1 cellular context compared by ENCODE assay signal in the genomic region with DNA sequence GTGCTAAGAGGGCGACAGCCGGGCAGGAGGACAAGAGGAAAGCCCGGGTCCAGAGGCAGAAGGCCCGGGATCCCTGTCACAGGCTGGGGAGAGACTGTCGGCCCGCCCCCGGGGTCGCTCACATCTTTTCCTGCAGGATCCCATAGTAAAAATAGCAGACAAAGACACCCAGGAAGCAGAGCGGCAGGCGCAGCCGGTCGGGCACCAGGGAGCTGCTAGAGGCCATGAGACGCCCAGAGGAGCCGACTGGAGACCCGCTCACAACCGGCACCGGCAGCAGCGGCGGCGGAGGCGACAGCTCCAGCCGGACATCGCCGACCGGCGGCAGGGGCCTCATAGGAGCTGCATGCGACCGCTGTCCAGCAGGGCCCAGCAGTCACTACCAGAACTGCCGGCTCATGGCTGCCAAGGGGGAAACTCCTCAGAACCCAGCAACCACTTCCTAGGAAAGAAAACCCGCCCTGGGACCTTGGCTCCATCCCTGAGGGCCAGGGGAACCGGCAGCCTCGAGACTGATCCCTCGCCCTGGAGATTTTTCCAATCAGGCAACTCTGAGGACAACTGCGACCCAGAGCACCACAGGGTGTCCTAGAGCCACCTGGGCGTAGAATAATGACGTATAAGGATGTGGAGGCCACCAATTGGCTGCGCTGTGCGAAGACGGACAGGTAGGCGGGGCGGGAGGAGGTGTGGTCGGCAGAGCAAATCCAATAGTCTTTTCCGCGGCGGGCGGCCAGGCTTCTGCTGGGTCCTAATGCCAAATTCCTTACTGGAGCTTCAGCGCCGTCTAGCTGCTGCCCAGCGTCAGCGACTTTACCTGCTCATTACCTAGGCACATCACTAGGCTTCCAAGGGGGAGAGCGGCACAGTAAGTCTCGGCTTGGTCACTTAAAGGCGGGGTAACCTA.
TF ChIP-seq lines count a peak whose summit lies in the region.

A gene with protein sequence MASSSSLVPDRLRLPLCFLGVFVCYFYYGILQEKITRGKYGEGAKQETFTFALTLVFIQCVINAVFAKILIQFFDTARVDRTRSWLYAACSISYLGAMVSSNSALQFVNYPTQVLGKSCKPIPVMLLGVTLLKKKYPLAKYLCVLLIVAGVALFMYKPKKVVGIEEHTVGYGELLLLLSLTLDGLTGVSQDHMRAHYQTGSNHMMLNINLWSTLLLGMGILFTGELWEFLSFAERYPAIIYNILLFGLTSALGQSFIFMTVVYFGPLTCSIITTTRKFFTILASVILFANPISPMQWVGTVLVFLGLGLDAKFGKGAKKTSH (minus strand): TSS at position 357 of the 907 bp plus-strand sequence. CDS start 131 bp downstream, at position 226.

TF ChIP-seq in K562, 482 proteins besides CTCF, POLR2A, EP300 and RAD21 (continued from another document and continues in another):
- TF ChIP-seq, protein P1, sequence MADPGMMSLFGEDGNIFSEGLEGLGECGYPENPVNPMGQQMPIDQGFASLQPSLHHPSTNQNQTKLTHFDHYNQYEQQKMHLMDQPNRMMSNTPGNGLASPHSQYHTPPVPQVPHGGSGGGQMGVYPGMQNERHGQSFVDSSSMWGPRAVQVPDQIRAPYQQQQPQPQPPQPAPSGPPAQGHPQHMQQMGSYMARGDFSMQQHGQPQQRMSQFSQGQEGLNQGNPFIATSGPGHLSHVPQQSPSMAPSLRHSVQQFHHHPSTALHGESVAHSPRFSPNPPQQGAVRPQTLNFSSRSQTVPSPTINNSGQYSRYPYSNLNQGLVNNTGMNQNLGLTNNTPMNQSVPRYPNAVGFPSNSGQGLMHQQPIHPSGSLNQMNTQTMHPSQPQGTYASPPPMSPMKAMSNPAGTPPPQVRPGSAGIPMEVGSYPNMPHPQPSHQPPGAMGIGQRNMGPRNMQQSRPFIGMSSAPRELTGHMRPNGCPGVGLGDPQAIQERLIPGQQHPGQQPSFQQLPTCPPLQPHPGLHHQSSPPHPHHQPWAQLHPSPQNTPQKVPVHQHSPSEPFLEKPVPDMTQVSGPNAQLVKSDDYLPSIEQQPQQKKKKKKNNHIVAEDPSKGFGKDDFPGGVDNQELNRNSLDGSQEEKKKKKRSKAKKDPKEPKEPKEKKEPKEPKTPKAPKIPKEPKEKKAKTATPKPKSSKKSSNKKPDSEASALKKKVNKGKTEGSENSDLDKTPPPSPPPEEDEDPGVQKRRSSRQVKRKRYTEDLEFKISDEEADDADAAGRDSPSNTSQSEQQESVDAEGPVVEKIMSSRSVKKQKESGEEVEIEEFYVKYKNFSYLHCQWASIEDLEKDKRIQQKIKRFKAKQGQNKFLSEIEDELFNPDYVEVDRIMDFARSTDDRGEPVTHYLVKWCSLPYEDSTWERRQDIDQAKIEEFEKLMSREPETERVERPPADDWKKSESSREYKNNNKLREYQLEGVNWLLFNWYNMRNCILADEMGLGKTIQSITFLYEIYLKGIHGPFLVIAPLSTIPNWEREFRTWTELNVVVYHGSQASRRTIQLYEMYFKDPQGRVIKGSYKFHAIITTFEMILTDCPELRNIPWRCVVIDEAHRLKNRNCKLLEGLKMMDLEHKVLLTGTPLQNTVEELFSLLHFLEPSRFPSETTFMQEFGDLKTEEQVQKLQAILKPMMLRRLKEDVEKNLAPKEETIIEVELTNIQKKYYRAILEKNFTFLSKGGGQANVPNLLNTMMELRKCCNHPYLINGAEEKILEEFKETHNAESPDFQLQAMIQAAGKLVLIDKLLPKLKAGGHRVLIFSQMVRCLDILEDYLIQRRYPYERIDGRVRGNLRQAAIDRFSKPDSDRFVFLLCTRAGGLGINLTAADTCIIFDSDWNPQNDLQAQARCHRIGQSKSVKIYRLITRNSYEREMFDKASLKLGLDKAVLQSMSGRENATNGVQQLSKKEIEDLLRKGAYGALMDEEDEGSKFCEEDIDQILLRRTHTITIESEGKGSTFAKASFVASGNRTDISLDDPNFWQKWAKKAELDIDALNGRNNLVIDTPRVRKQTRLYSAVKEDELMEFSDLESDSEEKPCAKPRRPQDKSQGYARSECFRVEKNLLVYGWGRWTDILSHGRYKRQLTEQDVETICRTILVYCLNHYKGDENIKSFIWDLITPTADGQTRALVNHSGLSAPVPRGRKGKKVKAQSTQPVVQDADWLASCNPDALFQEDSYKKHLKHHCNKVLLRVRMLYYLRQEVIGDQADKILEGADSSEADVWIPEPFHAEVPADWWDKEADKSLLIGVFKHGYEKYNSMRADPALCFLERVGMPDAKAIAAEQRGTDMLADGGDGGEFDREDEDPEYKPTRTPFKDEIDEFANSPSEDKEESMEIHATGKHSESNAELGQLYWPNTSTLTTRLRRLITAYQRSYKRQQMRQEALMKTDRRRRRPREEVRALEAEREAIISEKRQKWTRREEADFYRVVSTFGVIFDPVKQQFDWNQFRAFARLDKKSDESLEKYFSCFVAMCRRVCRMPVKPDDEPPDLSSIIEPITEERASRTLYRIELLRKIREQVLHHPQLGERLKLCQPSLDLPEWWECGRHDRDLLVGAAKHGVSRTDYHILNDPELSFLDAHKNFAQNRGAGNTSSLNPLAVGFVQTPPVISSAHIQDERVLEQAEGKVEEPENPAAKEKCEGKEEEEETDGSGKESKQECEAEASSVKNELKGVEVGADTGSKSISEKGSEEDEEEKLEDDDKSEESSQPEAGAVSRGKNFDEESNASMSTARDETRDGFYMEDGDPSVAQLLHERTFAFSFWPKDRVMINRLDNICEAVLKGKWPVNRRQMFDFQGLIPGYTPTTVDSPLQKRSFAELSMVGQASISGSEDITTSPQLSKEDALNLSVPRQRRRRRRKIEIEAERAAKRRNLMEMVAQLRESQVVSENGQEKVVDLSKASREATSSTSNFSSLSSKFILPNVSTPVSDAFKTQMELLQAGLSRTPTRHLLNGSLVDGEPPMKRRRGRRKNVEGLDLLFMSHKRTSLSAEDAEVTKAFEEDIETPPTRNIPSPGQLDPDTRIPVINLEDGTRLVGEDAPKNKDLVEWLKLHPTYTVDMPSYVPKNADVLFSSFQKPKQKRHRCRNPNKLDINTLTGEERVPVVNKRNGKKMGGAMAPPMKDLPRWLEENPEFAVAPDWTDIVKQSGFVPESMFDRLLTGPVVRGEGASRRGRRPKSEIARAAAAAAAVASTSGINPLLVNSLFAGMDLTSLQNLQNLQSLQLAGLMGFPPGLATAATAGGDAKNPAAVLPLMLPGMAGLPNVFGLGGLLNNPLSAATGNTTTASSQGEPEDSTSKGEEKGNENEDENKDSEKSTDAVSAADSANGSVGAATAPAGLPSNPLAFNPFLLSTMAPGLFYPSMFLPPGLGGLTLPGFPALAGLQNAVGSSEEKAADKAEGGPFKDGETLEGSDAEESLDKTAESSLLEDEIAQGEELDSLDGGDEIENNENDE (IDR thresholded peaks at IDR 0.05; ENCODE audit: low read depth, low read length): peak; percentile 53
- TF ChIP-seq SRSF7 (optimal IDR thresholded peaks at IDR 0.05; ENCODE audit: low read depth, low read length): no peak
- TF ChIP-seq, protein P2, sequence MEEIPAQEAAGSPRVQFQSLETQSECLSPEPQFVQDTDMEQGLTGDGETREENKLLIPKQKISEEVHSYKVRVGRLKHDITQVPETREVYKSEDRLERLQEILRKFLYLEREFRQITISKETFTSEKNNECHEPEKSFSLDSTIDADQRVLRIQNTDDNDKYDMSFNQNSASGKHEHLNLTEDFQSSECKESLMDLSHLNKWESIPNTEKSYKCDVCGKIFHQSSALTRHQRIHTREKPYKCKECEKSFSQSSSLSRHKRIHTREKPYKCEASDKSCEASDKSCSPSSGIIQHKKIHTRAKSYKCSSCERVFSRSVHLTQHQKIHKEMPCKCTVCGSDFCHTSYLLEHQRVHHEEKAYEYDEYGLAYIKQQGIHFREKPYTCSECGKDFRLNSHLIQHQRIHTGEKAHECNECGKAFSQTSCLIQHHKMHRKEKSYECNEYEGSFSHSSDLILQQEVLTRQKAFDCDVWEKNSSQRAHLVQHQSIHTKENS (CRISPR knock-in tag; IDR thresholded peaks at IDR 0.05): no peak
- TF ChIP-seq ZNF12 (CRISPR knock-in tag; IDR thresholded peaks at IDR 0.05): no peak
- TF ChIP-seq CBFA2T3 (IDR thresholded peaks at IDR 0.05): no peak
- TF ChIP-seq CC2D1A (IDR thresholded peaks at IDR 0.05): peak; percentile 96
- TF ChIP-seq CEBPG (CRISPR knock-in tag; IDR thresholded peaks at IDR 0.05): no peak
- no peak for TF ChIP-seq CEBPG (tag; conservative IDR thresholded peaks at IDR 0.05 in 1 of 2, IDR thresholded peaks at IDR 0.05 in 1 of 2)
- peak; percentile 96 for TF ChIP-seq SIN3B (IDR thresholded peaks at IDR 0.05; ENCODE audit: low read depth)
- no peak for TF ChIP-seq IFI16 (CRISPR knock-in tag; IDR thresholded peaks at IDR 0.05)
- TF ChIP-seq HDAC6 (IDR thresholded peaks at IDR 0.05; ENCODE audit: low read depth, low read length): no peak
- TF ChIP-seq ZNF717 (CRISPR knock-in tag; IDR thresholded peaks at IDR 0.05): no peak
- TF ChIP-seq ZNF124 (CRISPR knock-in tag; IDR thresholded peaks at IDR 0.05): no peak
- no peak for TF ChIP-seq PYGO2 (tag; IDR thresholded peaks at IDR 0.05)
- TF ChIP-seq, protein P3, sequence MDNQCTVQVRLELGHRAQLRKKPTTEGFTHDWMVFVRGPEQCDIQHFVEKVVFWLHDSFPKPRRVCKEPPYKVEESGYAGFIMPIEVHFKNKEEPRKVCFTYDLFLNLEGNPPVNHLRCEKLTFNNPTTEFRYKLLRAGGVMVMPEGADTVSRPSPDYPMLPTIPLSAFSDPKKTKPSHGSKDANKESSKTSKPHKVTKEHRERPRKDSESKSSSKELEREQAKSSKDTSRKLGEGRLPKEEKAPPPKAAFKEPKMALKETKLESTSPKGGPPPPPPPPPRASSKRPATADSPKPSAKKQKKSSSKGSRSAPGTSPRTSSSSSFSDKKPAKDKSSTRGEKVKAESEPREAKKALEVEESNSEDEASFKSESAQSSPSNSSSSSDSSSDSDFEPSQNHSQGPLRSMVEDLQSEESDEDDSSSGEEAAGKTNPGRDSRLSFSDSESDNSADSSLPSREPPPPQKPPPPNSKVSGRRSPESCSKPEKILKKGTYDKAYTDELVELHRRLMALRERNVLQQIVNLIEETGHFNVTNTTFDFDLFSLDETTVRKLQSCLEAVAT (IDR thresholded peaks at IDR 0.05): peak; percentile 68 to 92; a peak in 2 of 4 replicates
- no peak for TF ChIP-seq ZNF586 (CRISPR knock-in tag; conservative IDR thresholded peaks at IDR 0.05)
- TF ChIP-seq ZNF134 (CRISPR knock-in tag; conservative IDR thresholded peaks at IDR 0.05): no peak
- TF ChIP-seq, protein P4, sequence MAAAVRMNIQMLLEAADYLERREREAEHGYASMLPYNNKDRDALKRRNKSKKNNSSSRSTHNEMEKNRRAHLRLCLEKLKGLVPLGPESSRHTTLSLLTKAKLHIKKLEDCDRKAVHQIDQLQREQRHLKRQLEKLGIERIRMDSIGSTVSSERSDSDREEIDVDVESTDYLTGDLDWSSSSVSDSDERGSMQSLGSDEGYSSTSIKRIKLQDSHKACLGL (CRISPR knock-in tag; IDR thresholded peaks at IDR 0.05; ENCODE audit: borderline replicate concordance, poor library complexity, severe bottlenecking): no peak
- peak; percentile 67 to 76 for TF ChIP-seq NRF1 (conservative IDR thresholded peaks at IDR 0.05 in 1 of 2, IDR thresholded peaks at IDR 0.05 in 1 of 2)
- no peak for TF ChIP-seq FOXJ3 (CRISPR knock-in tag; IDR thresholded peaks at IDR 0.05)
- TF ChIP-seq, protein P5, sequence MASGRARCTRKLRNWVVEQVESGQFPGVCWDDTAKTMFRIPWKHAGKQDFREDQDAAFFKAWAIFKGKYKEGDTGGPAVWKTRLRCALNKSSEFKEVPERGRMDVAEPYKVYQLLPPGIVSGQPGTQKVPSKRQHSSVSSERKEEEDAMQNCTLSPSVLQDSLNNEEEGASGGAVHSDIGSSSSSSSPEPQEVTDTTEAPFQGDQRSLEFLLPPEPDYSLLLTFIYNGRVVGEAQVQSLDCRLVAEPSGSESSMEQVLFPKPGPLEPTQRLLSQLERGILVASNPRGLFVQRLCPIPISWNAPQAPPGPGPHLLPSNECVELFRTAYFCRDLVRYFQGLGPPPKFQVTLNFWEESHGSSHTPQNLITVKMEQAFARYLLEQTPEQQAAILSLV (tag; IDR thresholded peaks at IDR 0.05): no peak
- peak; percentile 87 for TF ChIP-seq NFRKB (IDR thresholded peaks at IDR 0.05; ENCODE audit: low read depth)
- TF ChIP-seq PRMT5 (CRISPR knock-in tag; IDR thresholded peaks at IDR 0.05): peak; percentile 79
- TF ChIP-seq POLR2H (tag; IDR thresholded peaks at IDR 0.05; ENCODE audit: low read depth): peak; percentile 88
- TF ChIP-seq, protein P6, sequence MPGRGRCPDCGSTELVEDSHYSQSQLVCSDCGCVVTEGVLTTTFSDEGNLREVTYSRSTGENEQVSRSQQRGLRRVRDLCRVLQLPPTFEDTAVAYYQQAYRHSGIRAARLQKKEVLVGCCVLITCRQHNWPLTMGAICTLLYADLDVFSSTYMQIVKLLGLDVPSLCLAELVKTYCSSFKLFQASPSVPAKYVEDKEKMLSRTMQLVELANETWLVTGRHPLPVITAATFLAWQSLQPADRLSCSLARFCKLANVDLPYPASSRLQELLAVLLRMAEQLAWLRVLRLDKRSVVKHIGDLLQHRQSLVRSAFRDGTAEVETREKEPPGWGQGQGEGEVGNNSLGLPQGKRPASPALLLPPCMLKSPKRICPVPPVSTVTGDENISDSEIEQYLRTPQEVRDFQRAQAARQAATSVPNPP (IDR thresholded peaks at IDR 0.05; ENCODE audit: borderline replicate concordance, insufficient read depth, insufficient read length): no peak
- no peak for TF ChIP-seq NELFE (IDR thresholded peaks at IDR 0.05; ENCODE audit: insufficient read depth, insufficient read length)
- TF ChIP-seq, protein P7, sequence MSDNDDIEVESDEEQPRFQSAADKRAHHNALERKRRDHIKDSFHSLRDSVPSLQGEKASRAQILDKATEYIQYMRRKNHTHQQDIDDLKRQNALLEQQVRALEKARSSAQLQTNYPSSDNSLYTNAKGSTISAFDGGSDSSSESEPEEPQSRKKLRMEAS (CRISPR knock-in tag; IDR thresholded peaks at IDR 0.05): peak; percentile 87
- TF ChIP-seq ZNF583 (CRISPR knock-in tag; IDR thresholded peaks at IDR 0.05): peak; percentile 43; the same call in 1 of the 2 replicates
- TF ChIP-seq ZNF584 (CRISPR knock-in tag; IDR thresholded peaks at IDR 0.05; ENCODE audit: low read depth): no peak
- TF ChIP-seq, protein P8, sequence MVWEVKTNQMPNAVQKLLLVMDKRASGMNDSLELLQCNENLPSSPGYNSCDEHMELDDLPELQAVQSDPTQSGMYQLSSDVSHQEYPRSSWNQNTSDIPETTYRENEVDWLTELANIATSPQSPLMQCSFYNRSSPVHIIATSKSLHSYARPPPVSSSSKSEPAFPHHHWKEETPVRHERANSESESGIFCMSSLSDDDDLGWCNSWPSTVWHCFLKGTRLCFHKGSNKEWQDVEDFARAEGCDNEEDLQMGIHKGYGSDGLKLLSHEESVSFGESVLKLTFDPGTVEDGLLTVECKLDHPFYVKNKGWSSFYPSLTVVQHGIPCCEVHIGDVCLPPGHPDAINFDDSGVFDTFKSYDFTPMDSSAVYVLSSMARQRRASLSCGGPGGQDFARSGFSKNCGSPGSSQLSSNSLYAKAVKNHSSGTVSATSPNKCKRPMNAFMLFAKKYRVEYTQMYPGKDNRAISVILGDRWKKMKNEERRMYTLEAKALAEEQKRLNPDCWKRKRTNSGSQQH (CRISPR knock-in tag; IDR thresholded peaks at IDR 0.05): peak; percentile 6; the same call in 1 of the 2 replicates
- TF ChIP-seq, protein P9, sequence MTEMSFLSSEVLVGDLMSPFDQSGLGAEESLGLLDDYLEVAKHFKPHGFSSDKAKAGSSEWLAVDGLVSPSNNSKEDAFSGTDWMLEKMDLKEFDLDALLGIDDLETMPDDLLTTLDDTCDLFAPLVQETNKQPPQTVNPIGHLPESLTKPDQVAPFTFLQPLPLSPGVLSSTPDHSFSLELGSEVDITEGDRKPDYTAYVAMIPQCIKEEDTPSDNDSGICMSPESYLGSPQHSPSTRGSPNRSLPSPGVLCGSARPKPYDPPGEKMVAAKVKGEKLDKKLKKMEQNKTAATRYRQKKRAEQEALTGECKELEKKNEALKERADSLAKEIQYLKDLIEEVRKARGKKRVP (CRISPR knock-in tag; IDR thresholded peaks at IDR 0.05): no peak
